15 cellular contexts compared by ENCODE assay signal in the genomic region with DNA sequence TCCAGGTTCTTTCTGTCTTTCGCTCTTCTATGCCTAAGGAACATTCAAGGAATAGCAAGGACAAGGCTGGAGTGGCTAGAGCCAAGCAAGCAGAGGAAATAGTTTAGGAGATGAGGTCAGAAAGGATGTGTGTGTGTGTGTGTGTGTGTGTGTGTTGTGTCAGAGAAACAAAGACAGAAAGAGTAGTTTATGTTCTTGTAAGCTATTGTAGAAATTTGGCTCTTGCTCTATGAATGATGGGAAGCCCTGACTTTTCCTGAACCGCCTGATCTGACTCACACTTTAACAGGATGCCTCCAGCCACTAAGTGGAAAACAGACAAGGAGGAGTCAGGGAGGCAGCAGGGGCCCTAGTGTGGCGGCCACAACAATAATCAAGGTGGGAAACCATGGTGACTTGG. TPM values are rescaled to one million over a fixed set of nuclear protein-coding genes. Genes with fewer than 3 reads are reported as not detected.
DNase-seq lines count a peak whose midpoint lies in the region; ATAC-seq and TF ChIP-seq lines count a peak whose summit lies in the region.
"Had no signal": no experiment of that assay in that cellular context is flagged by ENCODE, and none has a peak within 500 bp of the region (broad histone marks: within the 10 kb centered on the region; RNA-seq: fewer than 3 reads in every experiment).

No MANE protein-coding gene starts in this region.

- H3K4me1 ChIP-seq in esophagus muscularis mucosa (peaks cover 17 to 48% (median 39%) of the 10 kb centered on the region in 4 donors), left lung (no peaks in the 10 kb centered on the region)
- H3K4me1 ChIP-seq: pancreas, tibial artery had no signal

- ATAC-seq in left lung (peak; percentile 79), GM19023 (IDR thresholded peaks at IDR 0.05; ENCODE audit: unreplicated experiment) (no peak)
- ATAC-seq: pancreas had no signal

- 60% methylated on average over 3 of the region's 3 CpGs for WGBS in esophagus muscularis mucosa

- TF ChIP-seq CTCF in esophagus muscularis mucosa (IDR thresholded peaks at IDR 0.05) (no peak), left lung (IDR thresholded peaks at IDR 0.05) (no peak)

- DNase-seq in AG08396 (ENCODE audit: low spot score) (peak; percentile 18), NCI-H226 (peak; percentile 54), esophagus muscularis mucosa (ENCODE audit: extremely low spot score) (no peak), left lung (no peak), KG1 (lab: John Stamatoyannopoulos, UW) (no peak), DMS79 treated with DMSO at 0.1 percent for 48 hours (lab: John Stamatoyannopoulos, UW) (no peak), GDM1 (lab: John Stamatoyannopoulos, UW) (no peak)
- DNase-seq: activated CD4-positive, alpha-beta T cell treated with anti-CD3 and anti-CD28 coated beads, Interleukin-2, amount 50 U/mL, for 1 hour; anterior cingulate cortex; DMS 273 treated with DMSO at 0.1 percent for 48 hours; NCI-H1436; pancreas; tibial artery had no signal

- no peak overlapping the region for H3K4me3 ChIP-seq in esophagus muscularis mucosa
- no peak overlapping the region for H3K4me3 ChIP-seq in left lung
- H3K4me3 ChIP-seq: pancreas, tibial artery had no signal

- TF ChIP-seq EP300 in esophagus muscularis mucosa (IDR thresholded peaks at IDR 0.05), result peak; percentile 57

- H3K9me3 ChIP-seq in esophagus muscularis mucosa (peaks cover 0 to 10% (median 2%) of the 10 kb centered on the region in 4 donors), left lung (no peaks in the 10 kb centered on the region)
- H3K9me3 ChIP-seq: pancreas had no signal

- no peak for TF ChIP-seq POLR2A in esophagus muscularis mucosa (IDR thresholded peaks at IDR 0.05; ENCODE audit: low read depth)

- no peaks in the 10 kb centered on the region for H3K36me3 ChIP-seq in esophagus muscularis mucosa
- H3K36me3 ChIP-seq in left lung, result no peaks in the 10 kb centered on the region
- H3K36me3 ChIP-seq: pancreas, tibial artery had no signal

- H3K27ac ChIP-seq in esophagus muscularis mucosa (replicated peaks in 1 of 4) (peak overlapping the region; percentile 52 to 76 (median 70)), left lung (peak overlapping the region in 1 of 2 donors; percentile 65)
- H3K27ac ChIP-seq: pancreas, tibial artery had no signal

- H3K27me3 ChIP-seq in esophagus muscularis mucosa, result no peaks in the 10 kb centered on the region
- no peaks in the 10 kb centered on the region for H3K27me3 ChIP-seq in left lung
- H3K27me3 ChIP-seq: pancreas, tibial artery had no signal

- intact Hi-C loops in esophagus muscularis mucosa (cut with DNase I) (no loop called here), left lung (cut with DNase I) (no loop called here)

RNA-seq across cellular contexts. Expression of gene LGI2, which starts 39.7 kb away (rescaled TPM):
- total RNA-seq in esophagus muscularis mucosa (10 to 100 TPM in 2 of 4 donors, 1 to 10 TPM in 2; 4.6 to 13.7 (median 9.7) TPM), left lung (1 to 10 TPM; 4.8 to 7.7 TPM)
- total RNA-seq: mononuclear cell had no signal

Comparison
In these comparisons a context has a peak if more than half of its experiments do, and no peak if none do; other contexts are left out.
1. DNase-seq: peak in AG08396 (single experiment) and NCI-H226 (single experiment); none in esophagus muscularis mucosa (single experiment), left lung (0 of 2), KG1 (single experiment), DMS79 treated with DMSO at 0.1 percent for 48 hours (single experiment) and GDM1 (single experiment).